Comparison of ENCODE assay signal across 4 cellular contexts in genomic region chr3:176214758-176215157, GRCh38.
TF ChIP-seq lines count a peak whose summit lies in the region.

No MANE protein-coding gene starts in this region.

TF ChIP-seq in HepG2, 621 proteins besides CTCF, POLR2A, EP300 and RAD21 (continues in another document):
- no peak for TF ChIP-seq PBX2 (CRISPR knock-in tag; IDR thresholded peaks at IDR 0.05)
- TF ChIP-seq GABPB1 (CRISPR knock-in tag; IDR thresholded peaks at IDR 0.05): no peak

TF ChIP-seq in A549, 52 proteins besides CTCF, POLR2A, EP300 and RAD21:
- TF ChIP-seq MAFK (IDR thresholded peaks at IDR 0.05; ENCODE audit: partially characterized antibody) (peak; percentile 17), REST (IDR thresholded peaks at IDR 0.05) (no peak)

TF ChIP-seq in IMR-90, 13 proteins besides CTCF, POLR2A, EP300 and RAD21:
- TF ChIP-seq CHD1 (IDR thresholded peaks at IDR 0.05; ENCODE audit: low read depth, low read length) (no peak), MAFK (IDR thresholded peaks at IDR 0.05; ENCODE audit: low read depth, low read length) (peak; percentile 48)

TF ChIP-seq in K562, 482 proteins besides CTCF, POLR2A, EP300 and RAD21:
- TF ChIP-seq CHCHD3 (CRISPR knock-in tag; IDR thresholded peaks at IDR 0.05): no peak
- 0 out of 2 replicates have a peak, but pooled peaks have one; percentile 14 for TF ChIP-seq MAFF (IDR thresholded peaks at IDR 0.05; ENCODE audit: low read length)
- TF ChIP-seq ZNF316 (IDR thresholded peaks at IDR 0.05): peak; percentile 17; the same call in 1 of the 2 replicates
- TF ChIP-seq ZBTB26 (CRISPR knock-in tag; IDR thresholded peaks at IDR 0.05): no peak
- no peak for TF ChIP-seq ZNF354B (CRISPR knock-in tag; IDR thresholded peaks at IDR 0.05)
- no peak for TF ChIP-seq MCM5 (IDR thresholded peaks at IDR 0.05; ENCODE audit: low read depth)
- TF ChIP-seq REST (CRISPR knock-in tag; IDR thresholded peaks at IDR 0.05; ENCODE audit: low read depth): no peak
- TF ChIP-seq ZBTB7A (IDR thresholded peaks at IDR 0.05; ENCODE audit: borderline replicate concordance, control insufficient read depth, low read depth, low read length): no peak
- no peak for TF ChIP-seq ZNF175 (CRISPR knock-in tag; IDR thresholded peaks at IDR 0.05; ENCODE audit: low read depth)
TF ChIP-seq in K562: peak in this region for 2.
